ENCODE assay signal across 10 cellular contexts in genomic region chr1:228033376-228033775, GRCh38. TPM values are rescaled to one million over a fixed set of nuclear protein-coding genes. Genes with fewer than 3 reads are reported as not detected.
"Had no signal": no experiment of that assay in that cellular context is flagged by ENCODE, and none has a peak within 500 bp of the region (broad histone marks: within the 10 kb centered on the region; RNA-seq: fewer than 3 reads in every experiment).

No MANE protein-coding gene starts in this region.

- ATAC-seq: GM23338 had no signal

- H3K27ac ChIP-seq: KMS-11 had no signal

- DNase-seq: H9, HCEC 1CT, IMR-90, KBM-7 had no signal

- FAIRE-seq: H1, H54, HTR-8/SVneo had no signal

- H3K9ac ChIP-seq: KMS-11 had no signal

- H3K4me3 ChIP-seq: GM23338 had no signal

- H3K4me2 ChIP-seq: GM23338, KMS-11 had no signal

- H2AFZ ChIP-seq: GM23338 had no signal

RNA-seq across cellular contexts. Expression of gene WNT3A, which starts 26.6 kb away (rescaled TPM):
- total RNA-seq: HT-29, IMR-90 had no signal
- polyA plus RNA-seq: IMR-90 had no signal
